ENCODE assay signal across 2 cellular contexts in the genomic region with DNA sequence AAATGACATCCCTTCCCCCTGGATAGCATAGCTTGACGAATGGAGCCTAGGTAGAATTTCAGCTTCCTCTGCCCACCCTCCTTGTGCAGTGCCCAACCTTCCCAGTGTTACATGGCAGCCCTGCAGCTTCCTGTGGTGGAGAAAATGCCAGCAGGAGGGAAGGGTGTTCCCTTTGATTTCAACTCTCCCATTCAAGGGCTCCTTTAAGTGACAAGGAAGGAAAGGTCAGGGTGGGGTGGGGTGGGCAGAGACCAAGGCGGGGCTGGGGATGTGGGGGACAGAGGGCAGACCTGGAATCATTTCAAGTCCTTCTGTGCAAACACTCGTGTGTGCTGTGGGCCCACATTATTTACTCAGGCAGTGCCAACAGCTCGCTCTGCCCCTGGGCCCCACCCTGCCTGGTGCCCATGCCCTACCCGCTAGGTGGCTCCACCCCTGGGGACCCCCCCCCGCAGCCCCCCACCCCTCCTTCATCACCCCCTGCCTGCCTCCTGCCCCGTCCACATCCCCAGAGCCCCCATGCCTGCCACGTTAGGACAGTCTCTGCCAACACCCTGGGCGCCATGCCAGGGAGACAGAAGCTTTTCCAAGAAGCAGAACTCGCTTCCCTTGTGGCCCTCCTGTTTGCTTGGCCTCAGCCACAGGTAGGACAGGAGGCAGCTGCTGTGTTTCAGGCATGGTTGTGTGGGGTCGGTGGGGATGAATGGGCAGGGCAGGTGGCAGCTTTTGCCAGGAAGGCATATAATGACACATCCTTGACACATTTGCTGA.
TF ChIP-seq lines count a peak whose summit lies in the region.

No MANE protein-coding gene starts in this region.

TF ChIP-seq in A549, 52 proteins besides CTCF, POLR2A, EP300 and RAD21:
- TF ChIP-seq GATA3 (IDR thresholded peaks at IDR 0.05; ENCODE audit: borderline replicate concordance) (peak; percentile 22; the same call in 1 of the 2 replicates), CEBPB (IDR thresholded peaks at IDR 0.05) (no peak), CBX8 (IDR thresholded peaks at IDR 0.05) (no peak), TFCP2L1 (CRISPR knock-in tag; IDR thresholded peaks at IDR 0.05) (no peak), RCOR1 (IDR thresholded peaks at IDR 0.05; ENCODE audit: low read depth, low read length) (no peak), ZSCAN20 (CRISPR knock-in tag; IDR thresholded peaks at IDR 0.05) (no peak), TP53 (CRISPR knock-in tag; IDR thresholded peaks at IDR 0.05) (no peak), KDM5A (IDR thresholded peaks at IDR 0.05) (no peak), ZNF302 (CRISPR knock-in tag; IDR thresholded peaks at IDR 0.05) (no peak), SREBF2 (IDR thresholded peaks at IDR 0.05) (no peak), JUN (IDR thresholded peaks at IDR 0.05) (peak; percentile 48 to 69; a peak in 2 of 5 replicates), MYC (IDR thresholded peaks at IDR 0.05; ENCODE audit: borderline replicate concordance, low read length) (0 out of 2 replicates have a peak, but pooled peaks have one; percentile 14), SMC3 (IDR thresholded peaks at IDR 0.05) (peak; percentile 32; the same call in 1 of the 3 replicates), NR3C1 (IDR thresholded peaks at IDR 0.05) (no peak), FOSL2 (IDR thresholded peaks at IDR 0.05) (no peak), FOSL2 (CRISPR knock-in tag; IDR thresholded peaks at IDR 0.05) (no peak), RNF2 (IDR thresholded peaks at IDR 0.05; ENCODE audit: borderline replicate concordance, low read depth) (no peak), HOXB5 (CRISPR knock-in tag; IDR thresholded peaks at IDR 0.05) (no peak)
- TF ChIP-seq, protein P1, sequence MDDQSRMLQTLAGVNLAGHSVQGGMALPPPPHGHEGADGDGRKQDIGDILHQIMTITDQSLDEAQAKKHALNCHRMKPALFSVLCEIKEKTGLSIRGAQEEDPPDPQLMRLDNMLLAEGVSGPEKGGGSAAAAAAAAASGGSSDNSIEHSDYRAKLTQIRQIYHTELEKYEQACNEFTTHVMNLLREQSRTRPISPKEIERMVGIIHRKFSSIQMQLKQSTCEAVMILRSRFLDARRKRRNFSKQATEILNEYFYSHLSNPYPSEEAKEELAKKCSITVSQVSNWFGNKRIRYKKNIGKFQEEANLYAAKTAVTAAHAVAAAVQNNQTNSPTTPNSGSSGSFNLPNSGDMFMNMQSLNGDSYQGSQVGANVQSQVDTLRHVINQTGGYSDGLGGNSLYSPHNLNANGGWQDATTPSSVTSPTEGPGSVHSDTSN (IDR thresholded peaks at IDR 0.05), result no peak

TF ChIP-seq in HepG2, 621 proteins besides CTCF, POLR2A, EP300 and RAD21:
- no peak for TF ChIP-seq POGZ (CRISPR knock-in tag; IDR thresholded peaks at IDR 0.05)
- no peak for TF ChIP-seq PRMT3 (CRISPR knock-in tag; IDR thresholded peaks at IDR 0.05; ENCODE audit: borderline replicate concordance, low read depth)
- 0 out of 2 replicates have a peak, but pooled peaks have one; percentile 51 for TF ChIP-seq HNRNPL (IDR thresholded peaks at IDR 0.05; ENCODE audit: low read depth, low read length)
- TF ChIP-seq TRIM24 (CRISPR knock-in tag; IDR thresholded peaks at IDR 0.05), result no peak
